In the genomic region with DNA sequence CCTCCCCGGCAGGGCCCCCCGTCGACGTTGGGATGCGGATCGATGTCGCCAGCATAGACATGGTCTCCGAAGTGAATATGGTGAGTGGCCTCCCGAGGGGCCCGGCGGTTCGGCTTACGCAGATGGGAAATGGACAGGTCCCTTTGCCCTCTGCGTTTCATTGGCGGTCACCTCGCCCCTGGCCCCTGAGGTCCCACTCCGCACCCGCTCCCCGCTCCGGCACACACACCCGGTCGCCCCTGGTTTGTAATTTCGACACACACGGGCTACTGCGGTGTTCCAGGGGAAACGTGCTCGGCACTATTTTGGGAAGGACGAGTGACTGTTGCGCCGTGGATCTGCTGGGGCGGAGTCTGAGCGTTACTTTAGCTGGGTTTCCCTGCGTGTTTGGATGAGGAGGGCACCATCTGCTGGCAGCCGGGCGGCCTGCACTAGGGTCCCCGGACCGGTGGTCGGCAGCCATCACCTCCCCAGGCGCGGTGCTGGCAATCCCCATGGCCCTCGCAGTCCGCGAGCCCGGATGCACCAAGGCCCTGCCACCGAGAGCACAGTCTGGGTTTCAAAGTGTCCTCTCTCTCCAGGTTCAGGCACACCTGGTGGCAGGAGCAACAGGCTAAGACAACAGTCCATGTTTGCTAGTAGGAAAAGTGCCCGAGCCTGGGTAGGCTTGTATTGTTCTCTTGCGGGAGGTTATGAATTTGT, we compare ENCODE assay signal across 8 cellular contexts. TPM values are rescaled to one million over a fixed set of nuclear protein-coding genes. Genes with fewer than 3 reads are reported as not detected.
DNase-seq lines count a peak whose midpoint lies in the region; ATAC-seq and TF ChIP-seq lines count a peak whose summit lies in the region.

No MANE protein-coding gene starts in this region.

- peaks cover 13% of the 10 kb centered on the region for H3K4me1 Mint-ChIP-seq in activated naive CD8-positive, alpha-beta T cell treated with anti-CD3 and anti-CD28 coated beads, Interleukin-2, amount 50 U/mL, for 24 hours

- H3K36me3 ChIP-seq in NT2/D1 (ENCODE audit: insufficient read depth, insufficient read length, low read length) (no peaks in the 10 kb centered on the region), cardiac muscle cell (no peaks in the 10 kb centered on the region), ovary (no peaks in the 10 kb centered on the region)

- H3K27me3 ChIP-seq in NT2/D1 (ENCODE audit: insufficient read depth, insufficient read length) (peaks cover 10% of the 10 kb centered on the region), cardiac muscle cell (peaks cover 19% of the 10 kb centered on the region), ovary (no peaks in the 10 kb centered on the region)

- no peak for TF ChIP-seq POLR2A in ovary (IDR thresholded peaks at IDR 0.05)

- peak overlapping the region; percentile 61 for H3K9ac ChIP-seq in NT2/D1 (ENCODE audit: insufficient read length, low read depth)

- DNase-seq in COLO829 (ENCODE audit: low spot score) (peak; percentile 10), NT2/D1 (ENCODE audit: low read depth, low spot score) (peak; percentile 47), cardiac muscle cell (ENCODE audit: low read depth in 1 of 2, low spot score in 1 of 2) (peak; percentile 65 to 87), ovary (peak in 4 of 5 donors; percentile 9 to 48 (median 23)), GM19240 (ENCODE audit: insufficient read length, low spot score) (no peak)
- peak; percentile 52 for DNase-seq in activated naive CD8-positive, alpha-beta T cell treated with anti-CD3 and anti-CD28 coated beads, Interleukin-2, amount 50 U/mL, for 24 hours

- intact Hi-C loops in ovary (cut with DNase I), result no loop called here

- peak; percentile 79 for TF ChIP-seq CTCF in cardiac muscle cell (IDR thresholded peaks at IDR 0.05; ENCODE audit: low read depth, low read length)
- TF ChIP-seq CTCF in ovary (IDR thresholded peaks at IDR 0.05), result no peak

- H3K9me3 Mint-ChIP-seq in activated naive CD8-positive, alpha-beta T cell treated with anti-CD3 and anti-CD28 coated beads, Interleukin-2, amount 50 U/mL, for 24 hours, result no peaks in the 10 kb centered on the region

- WGBS in ovary, 3 donors, result 3 to 4% (median 4%) methylated on average over 33 to 47 of the region's 47 CpGs

- H3K36me3 Mint-ChIP-seq in activated naive CD8-positive, alpha-beta T cell treated with anti-CD3 and anti-CD28 coated beads, Interleukin-2, amount 50 U/mL, for 24 hours (ENCODE audit: low read depth), result no peaks in the 10 kb centered on the region

- ATAC-seq in GM19372 (IDR thresholded peaks at IDR 0.05; ENCODE audit: low read depth, unreplicated experiment) (peak; percentile 92), HG03432 (IDR thresholded peaks at IDR 0.05; ENCODE audit: unreplicated experiment) (peak; percentile 92)
- ATAC-seq in activated naive CD8-positive, alpha-beta T cell treated with anti-CD3 and anti-CD28 coated beads, Interleukin-2, amount 50 U/mL, for 24 hours, result peak; percentile 88

- no peak for TF ChIP-seq EP300 in ovary (IDR thresholded peaks at IDR 0.05)

- H3K4me3 Mint-ChIP-seq in activated naive CD8-positive, alpha-beta T cell treated with anti-CD3 and anti-CD28 coated beads, Interleukin-2, amount 50 U/mL, for 24 hours, result peak overlapping the region; percentile 48

- H3K27me3 Mint-ChIP-seq in activated naive CD8-positive, alpha-beta T cell treated with anti-CD3 and anti-CD28 coated beads, Interleukin-2, amount 50 U/mL, for 24 hours, result peaks cover 36% of the 10 kb centered on the region

- H3K4me1 ChIP-seq in NT2/D1 (ENCODE audit: insufficient read depth, insufficient read length) (no peaks in the 10 kb centered on the region), cardiac muscle cell (ENCODE audit: low read depth) (no peaks in the 10 kb centered on the region), ovary (ENCODE audit: insufficient read depth) (peaks cover 4% of the 10 kb centered on the region)

- H3K27ac Mint-ChIP-seq in activated naive CD8-positive, alpha-beta T cell treated with anti-CD3 and anti-CD28 coated beads, Interleukin-2, amount 50 U/mL, for 24 hours, result no peak overlapping the region

- H3K4me3 ChIP-seq in NT2/D1 (ENCODE audit: insufficient read length, low read depth) (peak overlapping the region; percentile 68), cardiac muscle cell (peak overlapping the region; percentile 66), ovary (peak overlapping the region; percentile 40)

- H3K9me3 ChIP-seq in NT2/D1 (ENCODE audit: insufficient read depth, low read length) (no peaks in the 10 kb centered on the region), cardiac muscle cell (ENCODE audit: low read depth) (no peaks in the 10 kb centered on the region), ovary (no peaks in the 10 kb centered on the region)

- H3K27ac ChIP-seq in cardiac muscle cell, result no peak overlapping the region
- no peak overlapping the region for H3K27ac ChIP-seq in ovary

RNA-seq across cellular contexts. Expression of a gene that starts 1.2 kb away (rescaled TPM):
- total RNA-seq in cardiac muscle cell (0.42 and 0.67 TPM in 2 replicates), ovary (under 1 TPM in 2 of 7 donors, not detected in 5; 0.23 to 0.43 TPM)
- polyA plus RNA-seq in cardiac muscle cell (1.1 and 1.5 TPM in 2 replicates), ovary (not detected)

RNA-seq across cellular contexts. Expression of a gene that starts 39.2 kb away (rescaled TPM):
- total RNA-seq in cardiac muscle cell (0.03 and 0.28 TPM in 2 replicates), ovary (under 1 TPM in 1 of 7 donors, not detected in 6; under 0.01 TPM)
- polyA plus RNA-seq in cardiac muscle cell (0.42 and 0.45 TPM in 2 replicates), ovary (not detected)
